In the genomic region with DNA sequence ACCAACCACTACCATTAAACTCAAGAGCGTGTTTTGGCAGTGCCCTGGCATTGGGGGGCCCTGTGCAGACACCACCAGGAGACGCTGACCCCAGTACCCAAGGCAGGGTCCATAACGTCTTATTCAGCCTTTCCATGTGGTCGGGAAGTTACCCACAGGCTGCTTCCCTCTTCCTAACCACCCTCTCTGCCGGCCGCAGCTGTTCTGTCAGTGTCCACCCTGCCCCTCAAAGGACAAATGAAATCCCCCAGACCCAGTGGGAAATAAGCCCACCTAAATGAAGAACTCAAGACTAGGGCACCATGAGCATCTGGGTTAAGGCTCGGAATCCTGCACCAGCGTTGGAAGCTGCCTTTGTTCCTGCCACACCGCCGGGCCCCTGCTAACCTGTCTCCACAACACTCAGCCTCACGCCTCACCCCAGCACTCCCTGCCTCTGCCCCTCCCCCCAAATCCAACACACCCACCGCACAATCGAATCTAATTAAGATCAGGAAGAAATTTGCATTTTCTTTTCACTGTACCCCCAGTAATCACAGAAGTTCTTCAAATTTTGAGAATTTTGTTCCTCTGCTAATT, we compare ENCODE assay signal across 2 cellular contexts.
TF ChIP-seq lines count a peak whose summit lies in the region.

No MANE protein-coding gene starts in this region.

TF ChIP-seq in WTC11, 78 proteins besides CTCF, POLR2A, EP300 and RAD21 (continued from another document):
- TF ChIP-seq ZNF121 (CRISPR knock-in tag; IDR thresholded peaks at IDR 0.05), result no peak
- no peak for TF ChIP-seq NFE2L1 (CRISPR knock-in tag; IDR thresholded peaks at IDR 0.05)
- peak; percentile 76; the same call in 1 of the 2 replicates for TF ChIP-seq ZNF281 (CRISPR knock-in tag; IDR thresholded peaks at IDR 0.05)
TF ChIP-seq in WTC11: peak in this region for 1.

TF ChIP-seq in HepG2, 621 proteins besides CTCF, POLR2A, EP300 and RAD21 (continued from another document):
- TF ChIP-seq, protein P1, sequence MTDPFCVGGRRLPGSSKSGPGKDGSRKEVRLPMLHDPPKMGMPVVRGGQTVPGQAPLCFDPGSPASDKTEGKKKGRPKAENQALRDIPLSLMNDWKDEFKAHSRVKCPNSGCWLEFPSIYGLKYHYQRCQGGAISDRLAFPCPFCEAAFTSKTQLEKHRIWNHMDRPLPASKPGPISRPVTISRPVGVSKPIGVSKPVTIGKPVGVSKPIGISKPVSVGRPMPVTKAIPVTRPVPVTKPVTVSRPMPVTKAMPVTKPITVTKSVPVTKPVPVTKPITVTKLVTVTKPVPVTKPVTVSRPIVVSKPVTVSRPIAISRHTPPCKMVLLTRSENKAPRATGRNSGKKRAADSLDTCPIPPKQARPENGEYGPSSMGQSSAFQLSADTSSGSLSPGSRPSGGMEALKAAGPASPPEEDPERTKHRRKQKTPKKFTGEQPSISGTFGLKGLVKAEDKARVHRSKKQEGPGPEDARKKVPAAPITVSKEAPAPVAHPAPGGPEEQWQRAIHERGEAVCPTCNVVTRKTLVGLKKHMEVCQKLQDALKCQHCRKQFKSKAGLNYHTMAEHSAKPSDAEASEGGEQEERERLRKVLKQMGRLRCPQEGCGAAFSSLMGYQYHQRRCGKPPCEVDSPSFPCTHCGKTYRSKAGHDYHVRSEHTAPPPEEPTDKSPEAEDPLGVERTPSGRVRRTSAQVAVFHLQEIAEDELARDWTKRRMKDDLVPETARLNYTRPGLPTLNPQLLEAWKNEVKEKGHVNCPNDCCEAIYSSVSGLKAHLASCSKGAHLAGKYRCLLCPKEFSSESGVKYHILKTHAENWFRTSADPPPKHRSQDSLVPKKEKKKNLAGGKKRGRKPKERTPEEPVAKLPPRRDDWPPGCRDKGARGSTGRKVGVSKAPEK (CRISPR knock-in tag; IDR thresholded peaks at IDR 0.05; ENCODE audit: borderline replicate concordance), result no peak
- TF ChIP-seq, protein P2, sequence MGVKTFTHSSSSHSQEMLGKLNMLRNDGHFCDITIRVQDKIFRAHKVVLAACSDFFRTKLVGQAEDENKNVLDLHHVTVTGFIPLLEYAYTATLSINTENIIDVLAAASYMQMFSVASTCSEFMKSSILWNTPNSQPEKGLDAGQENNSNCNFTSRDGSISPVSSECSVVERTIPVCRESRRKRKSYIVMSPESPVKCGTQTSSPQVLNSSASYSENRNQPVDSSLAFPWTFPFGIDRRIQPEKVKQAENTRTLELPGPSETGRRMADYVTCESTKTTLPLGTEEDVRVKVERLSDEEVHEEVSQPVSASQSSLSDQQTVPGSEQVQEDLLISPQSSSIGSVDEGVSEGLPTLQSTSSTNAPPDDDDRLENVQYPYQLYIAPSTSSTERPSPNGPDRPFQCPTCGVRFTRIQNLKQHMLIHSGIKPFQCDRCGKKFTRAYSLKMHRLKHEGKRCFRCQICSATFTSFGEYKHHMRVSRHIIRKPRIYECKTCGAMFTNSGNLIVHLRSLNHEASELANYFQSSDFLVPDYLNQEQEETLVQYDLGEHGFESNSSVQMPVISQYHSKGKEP (CRISPR knock-in tag; IDR thresholded peaks at IDR 0.05), result no peak
- no peak for TF ChIP-seq ZNF335 (CRISPR knock-in tag; IDR thresholded peaks at IDR 0.05)
- TF ChIP-seq HNF1A (IDR thresholded peaks at IDR 0.05; ENCODE audit: low read depth), result no peak
- no peak for TF ChIP-seq HNF1A (CRISPR knock-in tag; IDR thresholded peaks at IDR 0.05; ENCODE audit: borderline replicate concordance)
- no peak for TF ChIP-seq DR1 (CRISPR knock-in tag; IDR thresholded peaks at IDR 0.05)
- no peak for TF ChIP-seq SATB2 (CRISPR knock-in tag; IDR thresholded peaks at IDR 0.05)
- no peak for TF ChIP-seq DNMT1 (CRISPR knock-in tag; IDR thresholded peaks at IDR 0.05)
- no peak for TF ChIP-seq NPAS2 (CRISPR knock-in tag; IDR thresholded peaks at IDR 0.05; ENCODE audit: borderline replicate concordance)
